In the genomic region with DNA sequence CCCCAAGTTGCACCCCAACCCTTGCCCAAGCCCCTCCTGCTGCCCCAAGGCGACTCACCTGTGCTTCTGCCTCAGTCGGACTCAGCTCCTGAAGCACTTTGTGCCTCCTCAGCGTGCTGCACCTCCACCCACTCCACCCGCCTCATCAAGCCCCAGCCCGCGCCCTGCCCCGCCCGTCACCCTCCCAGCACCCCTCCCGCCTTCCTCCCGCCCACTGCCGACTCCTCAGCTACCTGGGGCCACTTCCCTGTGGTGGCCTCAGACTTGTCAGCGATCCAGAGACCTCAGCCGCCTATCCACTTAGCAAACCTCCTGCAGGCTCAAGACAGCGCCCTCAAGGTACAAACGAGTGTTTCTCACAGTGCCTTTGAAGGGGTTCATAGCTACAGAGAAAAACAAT, we compare ENCODE assay signal across 20 cellular contexts. TPM values are rescaled to one million over a fixed set of nuclear protein-coding genes. Genes with fewer than 3 reads are reported as not detected.
DNase-seq lines count a peak whose midpoint lies in the region; ATAC-seq, FAIRE-seq and TF ChIP-seq lines count a peak whose summit lies in the region.
"Had no signal": no experiment of that assay in that cellular context is flagged by ENCODE, and none has a peak within 500 bp of the region (broad histone marks: within the 10 kb centered on the region; RNA-seq: fewer than 3 reads in every experiment).

No MANE protein-coding gene starts in this region.

- no peaks in the 10 kb centered on the region for H3K9me3 Mint-ChIP-seq in GM23338
- H3K9me3 Mint-ChIP-seq: IgD-negative memory B cell had no signal

- H3K4me1 Mint-ChIP-seq in GM23338 = no peaks in the 10 kb centered on the region; the same call in 2 of the 3 replicates
- H3K4me1 Mint-ChIP-seq: CD4-positive, CD25-positive, alpha-beta regulatory T cell; IgD-negative memory B cell had no signal

- H2AFZ ChIP-seq in GM23338 = peak overlapping the region; percentile 81

- no peak overlapping the region for H3K4me3 Mint-ChIP-seq in GM23338
- H3K4me3 Mint-ChIP-seq: CD4-positive, CD25-positive, alpha-beta regulatory T cell; IgD-negative memory B cell had no signal

- no peaks in the 10 kb centered on the region for H3K9me3 ChIP-seq in colonic mucosa
- H3K9me3 ChIP-seq in kidney (ENCODE audit: control insufficient read depth in 1 of 2, low read length in 2 of 2) = no peaks in the 10 kb centered on the region
- H3K9me3 ChIP-seq: BLaER1 treated with 17β-estradiol and CSF1 and Interleukin-3, amounts not matched to agents 10 nM and 100 nM had no signal

- no peaks in the 10 kb centered on the region for H3K36me3 Mint-ChIP-seq in GM23338 (ENCODE audit: low read depth)
- H3K36me3 Mint-ChIP-seq: CD4-positive, CD25-positive, alpha-beta regulatory T cell; IgD-negative memory B cell had no signal

- ATAC-seq in GM23338 (peak; percentile 25), GM21360 (IDR thresholded peaks at IDR 0.05; ENCODE audit: unreplicated experiment) (no peak)
- ATAC-seq: GM12878 had no signal

- no peaks in the 10 kb centered on the region for H3K79me2 ChIP-seq in GM23338 (replicated peaks; ENCODE audit: insufficient read depth)

- no peak overlapping the region for H3K4me2 ChIP-seq in GM23338
- H3K4me2 ChIP-seq: BLaER1 treated with 17β-estradiol and CSF1 and Interleukin-3, amounts not matched to agents 10 nM and 100 nM had no signal

- H3F3A ChIP-seq in GM23338 (replicated peaks; ENCODE audit: low read depth) = no peaks in the 10 kb centered on the region

- H3K36me3 ChIP-seq in GM23338 (ENCODE audit: insufficient read depth) = no peaks in the 10 kb centered on the region
- no peaks in the 10 kb centered on the region for H3K36me3 ChIP-seq in colonic mucosa
- H3K36me3 ChIP-seq in kidney (ENCODE audit: control insufficient read depth in 1 of 2, insufficient read depth in 2 of 2, low read length in 2 of 2) = no peaks in the 10 kb centered on the region
- H3K36me3 ChIP-seq: BLaER1 treated with 17β-estradiol and CSF1 and Interleukin-3, amounts not matched to agents 10 nM and 100 nM had no signal

- H3K27ac ChIP-seq in GM23338 (ENCODE audit: low read depth) = no peak overlapping the region
- H3K27ac ChIP-seq in colonic mucosa = no peak overlapping the region
- no peak overlapping the region for H3K27ac ChIP-seq in kidney (ENCODE audit: low read depth in 2 of 2, low read length in 2 of 2)
- H3K27ac ChIP-seq: BLaER1 treated with 17β-estradiol and CSF1 and Interleukin-3, amounts not matched to agents 10 nM and 100 nM had no signal

- peaks cover 1% of the 10 kb centered on the region for H3K27me3 Mint-ChIP-seq in GM23338 (ENCODE audit: insufficient read depth, low read depth, poor library complexity)
- H3K27me3 Mint-ChIP-seq: CD4-positive, CD25-positive, alpha-beta regulatory T cell; IgD-negative memory B cell had no signal

- H4K20me1 ChIP-seq in GM23338 (replicated peaks; ENCODE audit: insufficient read depth) = no peaks in the 10 kb centered on the region
- H4K20me1 ChIP-seq: BLaER1 treated with 17β-estradiol and CSF1 and Interleukin-3, amounts not matched to agents 10 nM and 100 nM had no signal

- TF ChIP-seq CTCF in GM23338 (conservative IDR thresholded peaks at IDR 0.05; ENCODE audit: low read depth in 2 of 2) (0 out of 4 replicates have a peak, but pooled peaks of 1 of the 2 experiments have one; percentile 4), colonic mucosa (IDR thresholded peaks at IDR 0.05) (no peak), kidney (IDR thresholded peaks at IDR 0.05; ENCODE audit: borderline replicate concordance, extremely low read depth, insufficient read depth) (no peak)

- H3K9me2 ChIP-seq in GM23338 (ENCODE audit: insufficient read depth) = 0 out of 2 replicates have a peak, but pooled peaks cover 2% of the 10 kb centered on the region

- H3K9ac ChIP-seq in colonic mucosa (ENCODE audit: low read depth in 2 of 2, low read length in 2 of 2) (no peak overlapping the region), kidney (ENCODE audit: low read length in 2 of 2) (no peak overlapping the region)
- H3K9ac ChIP-seq: BLaER1 treated with 17β-estradiol and CSF1 and Interleukin-3, amounts not matched to agents 10 nM and 100 nM had no signal

- no peak for FAIRE-seq in kidney (lab: Jason Lieb, UNC)
- FAIRE-seq: GM12878, GM18507 had no signal

- no peaks in the 10 kb centered on the region for H3K27me3 ChIP-seq in GM23338 (ENCODE audit: insufficient read depth)
- no peaks in the 10 kb centered on the region for H3K27me3 ChIP-seq in colonic mucosa
- H3K27me3 ChIP-seq: BLaER1 treated with 17β-estradiol and CSF1 and Interleukin-3, amounts not matched to agents 10 nM and 100 nM had no signal

- peak overlapping the region; percentile 42; the same call in 1 of the 2 replicates for H3K27ac Mint-ChIP-seq in GM23338
- H3K27ac Mint-ChIP-seq: CD4-positive, CD25-positive, alpha-beta regulatory T cell had no signal

- H3K4me1 ChIP-seq in GM23338 (ENCODE audit: insufficient read depth) (no peaks in the 10 kb centered on the region), colonic mucosa (no peaks in the 10 kb centered on the region), kidney (ENCODE audit: control insufficient read depth in 1 of 2, insufficient read depth in 1 of 2, low read depth in 1 of 2, low read length in 2 of 2) (no peaks in the 10 kb centered on the region)
- H3K4me1 ChIP-seq: BLaER1 treated with 17β-estradiol and CSF1 and Interleukin-3, amounts not matched to agents 10 nM and 100 nM had no signal

- H3K4me3 ChIP-seq in GM23338 (no peak overlapping the region), colonic mucosa (no peak overlapping the region), kidney (ENCODE audit: low read length in 2 of 2) (no peak overlapping the region)
- H3K4me3 ChIP-seq: BLaER1 treated with 17β-estradiol and CSF1 and Interleukin-3, amounts not matched to agents 10 nM and 100 nM; GM12878 had no signal

- intact Hi-C loops in colonic mucosa (cut with DNase I) (no loop called here), kidney (cut with DNase I) (no loop called here)

- DNase-seq in GM23338 (ENCODE audit: low spot score) (peak; percentile 26), NCI-H69 (lab: John Stamatoyannopoulos, UW) (peak; percentile 17), colonic mucosa (peak; percentile 19), kidney (peak; percentile 44), epidermal melanocyte (ENCODE audit: insufficient read length, low spot score) (no peak), NCI-H1436 treated with DMSO at 0.1 percent for 48 hours (lab: John Stamatoyannopoulos, UW) (no peak), NCI-H446 (lab: John Stamatoyannopoulos, UW) (no peak)
- DNase-seq: ACHN; Calu3; CD4-positive, CD25-positive, alpha-beta regulatory T cell; DMS 273 treated with DMSO at 0.1 percent for 48 hours had no signal

TF ChIP-seq in GM23338, 12 proteins besides CTCF, POLR2A, EP300 and RAD21 (continues in another document):
- TF ChIP-seq POLR2AphosphoS5 (IDR thresholded peaks at IDR 0.05; ENCODE audit: low read depth) = no peak
- TF ChIP-seq, protein P1, sequence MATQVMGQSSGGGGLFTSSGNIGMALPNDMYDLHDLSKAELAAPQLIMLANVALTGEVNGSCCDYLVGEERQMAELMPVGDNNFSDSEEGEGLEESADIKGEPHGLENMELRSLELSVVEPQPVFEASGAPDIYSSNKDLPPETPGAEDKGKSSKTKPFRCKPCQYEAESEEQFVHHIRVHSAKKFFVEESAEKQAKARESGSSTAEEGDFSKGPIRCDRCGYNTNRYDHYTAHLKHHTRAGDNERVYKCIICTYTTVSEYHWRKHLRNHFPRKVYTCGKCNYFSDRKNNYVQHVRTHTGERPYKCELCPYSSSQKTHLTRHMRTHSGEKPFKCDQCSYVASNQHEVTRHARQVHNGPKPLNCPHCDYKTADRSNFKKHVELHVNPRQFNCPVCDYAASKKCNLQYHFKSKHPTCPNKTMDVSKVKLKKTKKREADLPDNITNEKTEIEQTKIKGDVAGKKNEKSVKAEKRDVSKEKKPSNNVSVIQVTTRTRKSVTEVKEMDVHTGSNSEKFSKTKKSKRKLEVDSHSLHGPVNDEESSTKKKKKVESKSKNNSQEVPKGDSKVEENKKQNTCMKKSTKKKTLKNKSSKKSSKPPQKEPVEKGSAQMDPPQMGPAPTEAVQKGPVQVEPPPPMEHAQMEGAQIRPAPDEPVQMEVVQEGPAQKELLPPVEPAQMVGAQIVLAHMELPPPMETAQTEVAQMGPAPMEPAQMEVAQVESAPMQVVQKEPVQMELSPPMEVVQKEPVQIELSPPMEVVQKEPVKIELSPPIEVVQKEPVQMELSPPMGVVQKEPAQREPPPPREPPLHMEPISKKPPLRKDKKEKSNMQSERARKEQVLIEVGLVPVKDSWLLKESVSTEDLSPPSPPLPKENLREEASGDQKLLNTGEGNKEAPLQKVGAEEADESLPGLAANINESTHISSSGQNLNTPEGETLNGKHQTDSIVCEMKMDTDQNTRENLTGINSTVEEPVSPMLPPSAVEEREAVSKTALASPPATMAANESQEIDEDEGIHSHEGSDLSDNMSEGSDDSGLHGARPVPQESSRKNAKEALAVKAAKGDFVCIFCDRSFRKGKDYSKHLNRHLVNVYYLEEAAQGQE (IDR thresholded peaks at IDR 0.05; ENCODE audit: unreplicated experiment) = no peak
- TF ChIP-seq CREB1 (CRISPR knock-in tag; IDR thresholded peaks at IDR 0.05; ENCODE audit: low read depth) = no peak
- no peak for TF ChIP-seq STAT1 (IDR thresholded peaks at IDR 0.05; ENCODE audit: unreplicated experiment)
- TF ChIP-seq, protein P2, sequence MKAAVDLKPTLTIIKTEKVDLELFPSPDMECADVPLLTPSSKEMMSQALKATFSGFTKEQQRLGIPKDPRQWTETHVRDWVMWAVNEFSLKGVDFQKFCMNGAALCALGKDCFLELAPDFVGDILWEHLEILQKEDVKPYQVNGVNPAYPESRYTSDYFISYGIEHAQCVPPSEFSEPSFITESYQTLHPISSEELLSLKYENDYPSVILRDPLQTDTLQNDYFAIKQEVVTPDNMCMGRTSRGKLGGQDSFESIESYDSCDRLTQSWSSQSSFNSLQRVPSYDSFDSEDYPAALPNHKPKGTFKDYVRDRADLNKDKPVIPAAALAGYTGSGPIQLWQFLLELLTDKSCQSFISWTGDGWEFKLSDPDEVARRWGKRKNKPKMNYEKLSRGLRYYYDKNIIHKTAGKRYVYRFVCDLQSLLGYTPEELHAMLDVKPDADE (IDR thresholded peaks at IDR 0.05) = no peak
- no peak for TF ChIP-seq EZH2phosphoT487 (IDR thresholded peaks at IDR 0.05; ENCODE audit: unreplicated experiment)
- TF ChIP-seq ZNF114 (CRISPR knock-in tag; IDR thresholded peaks at IDR 0.05) = no peak

RNA-seq across cellular contexts. Expression of a gene that starts 19.6 kb away (rescaled TPM):
- total RNA-seq in GM23338 (2014; rRNA removed; shearing (Covaris generic)) = not detected in 2 replicates
- polyA plus RNA-seq in GM23338 (2016; fragmentation: Nextera tagmentation; extraction: Ambion mirVana) (0.24 TPM in 1 of 2 replicates, not detected in the other), kidney (ENCODE audit: insufficient read depth, low read depth, low replicate concordance) (not detected)
- total RNA-seq in colonic mucosa (1 to 10 TPM; 3.4 to 5.2 TPM), kidney (not detected)
- total RNA-seq: Calu3; CD4-positive, CD25-positive, alpha-beta regulatory T cell; Daoy; G401; GM12878; H4; HT1080 had no signal
- polyA plus RNA-seq: CD4-positive, CD25-positive, alpha-beta regulatory T cell; GM12878; IgD-negative memory B cell had no signal

Comparison
In these comparisons a context has a peak if more than half of its experiments do, and no peak if none do; other contexts are left out.
1. DNase-seq: peak in GM23338 (single experiment), NCI-H69 (single experiment), colonic mucosa (single experiment) and kidney (single experiment); none in epidermal melanocyte (single experiment), NCI-H1436 treated with DMSO at 0.1 percent for 48 hours (single experiment) and NCI-H446 (0 of 2).